ENCODE assay signal across 24 cellular contexts in the genomic region with DNA sequence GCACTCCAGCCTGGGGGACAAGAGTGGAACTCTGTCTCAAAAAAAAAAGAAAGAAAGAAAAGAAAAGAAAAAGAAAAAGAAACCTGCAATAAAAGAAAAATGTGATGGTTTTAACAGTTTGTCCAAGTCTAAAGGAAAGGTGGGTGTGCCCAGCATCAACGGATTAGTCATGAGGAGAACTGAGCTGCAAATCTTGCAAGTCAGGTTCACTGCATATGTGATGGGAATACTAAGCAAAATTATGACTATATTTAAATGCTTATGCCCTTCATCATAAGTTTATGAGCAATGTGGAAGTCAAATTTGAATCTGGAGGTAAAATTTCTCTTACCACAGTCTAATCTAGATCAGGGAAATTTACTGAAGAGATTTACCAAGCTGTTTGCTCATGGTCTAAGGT. TPM values are rescaled to one million over a fixed set of nuclear protein-coding genes. Genes with fewer than 3 reads are reported as not detected.
DNase-seq lines count a peak whose midpoint lies in the region; ATAC-seq and TF ChIP-seq lines count a peak whose summit lies in the region.
"Had no signal": no experiment of that assay in that cellular context is flagged by ENCODE, and none has a peak within 500 bp of the region (broad histone marks: within the 10 kb centered on the region; RNA-seq: fewer than 3 reads in every experiment).

No MANE protein-coding gene starts in this region.

- DNase-seq in AG08395 (ENCODE audit: low spot score): peak; percentile 29
- DNase-seq in HCEC 1CT: peak; percentile 48
- peak; percentile 87 for DNase-seq in epithelial cell of esophagus (ENCODE audit: low read depth)
- DNase-seq in inferior parietal cortex (ENCODE audit: extremely low spot score): peak; percentile 32
- DNase-seq in DMS79 (lab: John Stamatoyannopoulos, UW): no peak
- DNase-seq in dorsolateral prefrontal cortex: no peak
- DNase-seq in activated CD8-positive, alpha-beta memory T cell treated with anti-CD3 and anti-CD28 coated beads, Interleukin-2, amount 50 U/mL, for 4 hours: no peak
- DNase-seq: activated T-cell treated with anti-CD3 and anti-CD28 coated beads, Interleukin-2, amount 50 U/mL, for 24 hours; C1 segment of cervical spinal cord; Calu3; H9; heart left ventricle; left lung; natural killer cell; NCI-H187 treated with DMSO at 0.1 percent for 48 hours; NCI-H226; NCI-H82; stomach; upper lobe of right lung had no signal

- peak overlapping the region in 6 of 59 donors; percentile 21 to 67 (median 40) for H3K27ac ChIP-seq in dorsolateral prefrontal cortex
- H3K27ac ChIP-seq: A549, cardiac muscle cell, heart left ventricle, left lung, right atrium auricular region, stomach, upper lobe of right lung had no signal

- H3K4me3 ChIP-seq in epithelial cell of esophagus (ENCODE audit: low read length): no peak overlapping the region
- no peak overlapping the region for H3K4me3 ChIP-seq in dorsolateral prefrontal cortex
- H3K4me3 ChIP-seq: A549, cardiac muscle cell, heart left ventricle, K562, left lung, right atrium auricular region, stomach, upper lobe of right lung had no signal

- intact Hi-C loops in dorsolateral prefrontal cortex (cut with DNase I): no loop called here

- ATAC-seq in HG03025 (IDR thresholded peaks at IDR 0.05; ENCODE audit: low FRiP score, unreplicated experiment): no peak
- ATAC-seq: A549, heart left ventricle, K562, left lung, natural killer cell, upper lobe of right lung had no signal

- H3K27me3 ChIP-seq in dorsolateral prefrontal cortex: no peaks in the 10 kb centered on the region
- H3K27me3 ChIP-seq: cardiac muscle cell, heart left ventricle, left lung, right atrium auricular region, stomach, upper lobe of right lung had no signal

- TF ChIP-seq CTCF in epithelial cell of esophagus (IDR thresholded peaks at IDR 0.05; ENCODE audit: insufficient read depth, low read depth, low read length, missing control alignments): no peak
- TF ChIP-seq CTCF in dorsolateral prefrontal cortex (IDR thresholded peaks at IDR 0.05 in 54 of 56, conservative IDR thresholded peaks at IDR 0.05 in 2 of 56; ENCODE audit: low read depth in 1 of 56, partially characterized antibody in 56 of 56): no peak

RNA-seq across cellular contexts. Expression of gene CDK19, which starts 13.1 kb away (rescaled TPM):
- 100 to 1,000 TPM in 6 of 120 experiments, 10 to 100 TPM in 114; 35.3 to 155 (median 56.4) TPM for total RNA-seq in dorsolateral prefrontal cortex

RNA-seq across cellular contexts. Expression of gene AMD1, which starts 46.2 kb away (rescaled TPM):
- total RNA-seq in dorsolateral prefrontal cortex: 100 to 1,000 TPM in 69 of 120 experiments, 10 to 100 TPM in 51; 51.8 to 156 (median 104) TPM

Comparison
In these comparisons a context has a peak if more than half of its experiments do, and no peak if none do; other contexts are left out.
1. DNase-seq: peak in AG08395 (single experiment), HCEC 1CT (single experiment), epithelial cell of esophagus (single experiment) and inferior parietal cortex (single experiment); none in DMS79 (single experiment), dorsolateral prefrontal cortex (0 of 10) and activated CD8-positive, alpha-beta memory T cell treated with anti-CD3 and anti-CD28 coated beads, Interleukin-2, amount 50 U/mL, for 4 hours (single experiment).